11 cellular contexts compared by ENCODE assay signal in the genomic region with DNA sequence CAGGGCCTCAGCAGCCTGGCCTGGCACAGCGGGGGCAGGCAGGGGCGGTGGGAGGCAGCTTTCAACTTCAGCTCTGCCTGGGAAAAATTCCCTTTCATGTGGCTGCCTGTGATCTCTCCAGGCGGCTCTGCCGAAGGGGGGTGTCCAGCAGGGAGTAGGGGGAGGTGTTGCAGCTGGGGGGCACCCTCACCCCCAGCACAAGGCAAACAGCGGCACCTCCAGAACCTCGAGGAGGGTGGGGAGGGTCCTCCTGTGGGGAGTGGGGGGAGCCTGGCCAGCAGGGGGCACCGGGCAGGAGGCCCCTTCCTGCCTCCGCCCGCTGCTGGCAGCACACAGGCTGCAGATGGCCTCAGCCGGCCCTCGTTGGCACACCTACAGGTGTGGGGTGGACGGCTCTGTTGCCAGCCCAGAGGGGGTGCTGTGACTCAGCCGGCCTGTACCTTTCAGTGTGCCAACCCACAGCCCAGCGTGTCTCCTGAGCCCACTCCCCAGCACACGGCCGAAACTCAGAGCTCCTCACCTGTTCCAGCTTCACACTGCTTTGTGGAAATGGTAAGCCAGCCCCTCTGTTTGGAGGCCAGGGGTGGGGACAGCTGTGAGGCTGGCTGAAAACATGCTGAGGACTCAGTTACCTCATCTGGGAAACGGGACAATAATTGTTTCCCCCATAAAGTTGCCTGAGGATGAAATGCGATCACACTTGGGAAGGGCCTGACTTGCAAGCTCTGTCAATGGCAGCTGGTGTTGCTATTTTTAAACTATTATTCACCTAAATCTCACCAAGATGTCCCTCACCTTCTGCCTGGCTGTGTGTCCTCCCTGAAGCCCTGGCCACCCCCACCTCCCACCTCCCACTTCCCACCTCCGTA. TPM values are rescaled to one million over a fixed set of nuclear protein-coding genes. Genes with fewer than 3 reads are reported as not detected.
DNase-seq lines count a peak whose midpoint lies in the region; ATAC-seq and TF ChIP-seq lines count a peak whose summit lies in the region.
"Had no signal": no experiment of that assay in that cellular context is flagged by ENCODE, and none has a peak within 500 bp of the region (broad histone marks: within the 10 kb centered on the region; RNA-seq: fewer than 3 reads in every experiment).

No MANE protein-coding gene starts in this region.

- ATAC-seq in psoas muscle = peak; percentile 81 to 84 (median 82)
- ATAC-seq in GM21786 (IDR thresholded peaks at IDR 0.05; ENCODE audit: unreplicated experiment) = no peak
- ATAC-seq: T-helper 17 cell had no signal

- DNase-seq in NT2/D1 (ENCODE audit: low read depth, low spot score) (no peak), esophagus muscularis mucosa (ENCODE audit: extremely low spot score) (no peak), psoas muscle (peak; percentile 71 to 91), A172 (ENCODE audit: low spot score) (no peak), epidermal melanocyte (ENCODE audit: insufficient read length, low spot score) (no peak)
- DNase-seq in activated T-cell treated with anti-CD3 and anti-CD28 coated beads, Interleukin-2, amount 50 U/mL, for 24 hours = no peak
- DNase-seq: activated T-cell treated with anti-CD3 and anti-CD28 coated beads, Interleukin-2, amount 50 U/mL, for 48 hours; NCI-H2227 treated with DMSO at 0.1 percent for 48 hours; T-helper 17 cell had no signal

- no peak overlapping the region for H3K4me3 ChIP-seq in NT2/D1 (ENCODE audit: insufficient read length, low read depth)
- H3K4me3 ChIP-seq in esophagus muscularis mucosa = no peak overlapping the region
- peak overlapping the region; percentile 22 for H3K4me3 ChIP-seq in psoas muscle

- TF ChIP-seq CTCF in GM12873 (IDR thresholded peaks at IDR 0.05; ENCODE audit: insufficient read depth, low read depth, low read length, missing control alignments) = peak; percentile 10
- TF ChIP-seq CTCF in esophagus muscularis mucosa (IDR thresholded peaks at IDR 0.05) = no peak
- peak; percentile 35 for TF ChIP-seq CTCF in psoas muscle (IDR thresholded peaks at IDR 0.05)

- H3K27me3 Mint-ChIP-seq in activated T-cell treated with anti-CD3 and anti-CD28 coated beads, Interleukin-2, amount 50 U/mL, for 24 hours = no peaks in the 10 kb centered on the region
- H3K27me3 Mint-ChIP-seq: T-helper 17 cell had no signal

- H3K27ac Mint-ChIP-seq in activated T-cell treated with anti-CD3 and anti-CD28 coated beads, Interleukin-2, amount 50 U/mL, for 24 hours = no peak overlapping the region
- H3K27ac Mint-ChIP-seq: T-helper 17 cell had no signal

- 59% methylated on average over 3 of the region's 19 CpGs for WGBS in esophagus muscularis mucosa
- WGBS in psoas muscle, 3 donors = 24 to 29% (median 26%) methylated on average over 16 to 19 of the region's 19 CpGs

- intact Hi-C loops in esophagus muscularis mucosa (cut with DNase I) (no loop called here), psoas muscle (cut with DNase I) (loop anchor here in 1 of 2 donors (5.0 kb wide), 1 partner anchor 38 kb away; a partner anchor contains a TSS)

- H3K9me3 ChIP-seq in NT2/D1 (ENCODE audit: insufficient read depth, low read length) (no peaks in the 10 kb centered on the region), esophagus muscularis mucosa (no peaks in the 10 kb centered on the region), psoas muscle (no peaks in the 10 kb centered on the region)

- H3K27ac ChIP-seq in esophagus muscularis mucosa (replicated peaks in 1 of 4) (peak overlapping the region; percentile 15 to 53 (median 40)), psoas muscle (peak overlapping the region; percentile 94)

- TF ChIP-seq POLR2A in esophagus muscularis mucosa (IDR thresholded peaks at IDR 0.05; ENCODE audit: low read depth) = no peak

- H3K9me3 Mint-ChIP-seq in activated T-cell treated with anti-CD3 and anti-CD28 coated beads, Interleukin-2, amount 50 U/mL, for 24 hours = no peaks in the 10 kb centered on the region

- peaks cover 43% of the 10 kb centered on the region for H3K4me1 ChIP-seq in NT2/D1 (ENCODE audit: insufficient read depth, insufficient read length)
- H3K4me1 ChIP-seq in esophagus muscularis mucosa = peaks cover 33 to 58% (median 47%) of the 10 kb centered on the region in 4 donors
- peaks cover 82% of the 10 kb centered on the region for H3K4me1 ChIP-seq in psoas muscle

- H3K36me3 ChIP-seq in NT2/D1 (ENCODE audit: insufficient read depth, insufficient read length, low read length) = peaks cover 63% of the 10 kb centered on the region
- H3K36me3 ChIP-seq in esophagus muscularis mucosa = peaks cover 9 to 41% (median 33%) of the 10 kb centered on the region in 4 donors
- H3K36me3 ChIP-seq in psoas muscle (ENCODE audit: insufficient read depth in 1 of 2, low read depth in 1 of 2) = peaks cover 0 to 43% of the 10 kb centered on the region in 2 donors

- peaks cover 6% of the 10 kb centered on the region for H3K4me1 Mint-ChIP-seq in activated T-cell treated with anti-CD3 and anti-CD28 coated beads, Interleukin-2, amount 50 U/mL, for 24 hours (ENCODE audit: low read depth)

- H3K36me3 Mint-ChIP-seq in activated T-cell treated with anti-CD3 and anti-CD28 coated beads, Interleukin-2, amount 50 U/mL, for 24 hours (ENCODE audit: low read depth) = no peaks in the 10 kb centered on the region

- H3K4me3 Mint-ChIP-seq in activated T-cell treated with anti-CD3 and anti-CD28 coated beads, Interleukin-2, amount 50 U/mL, for 24 hours = no peak overlapping the region

- H3K27me3 ChIP-seq in NT2/D1 (ENCODE audit: insufficient read depth, insufficient read length) = no peaks in the 10 kb centered on the region
- H3K27me3 ChIP-seq in esophagus muscularis mucosa = no peaks in the 10 kb centered on the region
- no peaks in the 10 kb centered on the region for H3K27me3 ChIP-seq in psoas muscle (ENCODE audit: insufficient read depth in 3 of 3, low read length in 2 of 3)

- no peak for TF ChIP-seq EP300 in esophagus muscularis mucosa (IDR thresholded peaks at IDR 0.05)

- peak overlapping the region; percentile 50 for H3K9ac ChIP-seq in NT2/D1 (ENCODE audit: insufficient read length, low read depth)

RNA-seq across cellular contexts. Expression of a gene that starts 37.0 kb away (rescaled TPM):
- total RNA-seq in esophagus muscularis mucosa = 10 to 100 TPM; 22.0 to 32.4 (median 27.8) TPM
- 10 to 100 TPM; 31.9 to 88.3 (median 48.5) TPM for total RNA-seq in psoas muscle
- polyA plus RNA-seq in psoas muscle = 10 to 100 TPM; 24.5 to 48.5 (median 27.0) TPM
- 162 and 189 TPM in 2 replicates for total RNA-seq in A172 (2014; rRNA removed; shearing (Covaris generic))

Comparison
In these comparisons a context has a peak if more than half of its experiments do, and no peak if none do; other contexts are left out.
1. CTCF ChIP-seq: peak in GM12873 (single experiment) and psoas muscle (single experiment); none in esophagus muscularis mucosa (0 of 3).
2. DNase-seq: peak in psoas muscle (2 of 2); none in NT2/D1 (single experiment), esophagus muscularis mucosa (single experiment), activated T-cell treated with anti-CD3 and anti-CD28 coated beads, Interleukin-2, amount 50 U/mL, for 24 hours (single experiment), A172 (single experiment) and epidermal melanocyte (single experiment).